Comparison of ENCODE assay signal across 23 cellular contexts in genomic region chr5:62938927-62939326, GRCh38.
DNase-seq lines count a peak whose midpoint lies in the region; ATAC-seq and TF ChIP-seq lines count a peak whose summit lies in the region.
"Had no signal": no experiment of that assay in that cellular context is flagged by ENCODE, and none has a peak within 500 bp of the region (broad histone marks: within the 10 kb centered on the region; RNA-seq: fewer than 3 reads in every experiment).

No MANE protein-coding gene starts in this region.

- no peak for ATAC-seq in Right ventricle myocardium inferior
- ATAC-seq: A549 had no signal

- no peaks in the 10 kb centered on the region for H3K9me3 ChIP-seq in cardiac muscle cell (ENCODE audit: low read depth)
- H3K9me3 ChIP-seq: A549, BLaER1, left lung, spleen had no signal

- H3K4me3 ChIP-seq in cardiac muscle cell: no peak overlapping the region
- H3K4me3 ChIP-seq in cardiac fibroblast (replicated peaks in 1 of 2; ENCODE audit: low read depth in 2 of 2, low read length in 2 of 2): no peak overlapping the region
- H3K4me3 ChIP-seq: A549, BLaER1, left lung, spleen had no signal

- intact Hi-C loops in Right ventricle myocardium inferior (cut with DNase I): no loop called here

- no peaks in the 10 kb centered on the region for H3K27me3 ChIP-seq in cardiac muscle cell
- H3K27me3 ChIP-seq: BLaER1, left lung, spleen had no signal

- peak overlapping the region; percentile 29 for H3K27ac ChIP-seq in cardiac muscle cell
- H3K27ac ChIP-seq: A549, BLaER1, RWPE1, spleen had no signal

- peaks cover 20% of the 10 kb centered on the region for H3K4me1 ChIP-seq in cardiac muscle cell (ENCODE audit: low read depth)
- H3K4me1 ChIP-seq: A549, spleen had no signal

- no peaks in the 10 kb centered on the region for H3K36me3 ChIP-seq in cardiac muscle cell
- H3K36me3 ChIP-seq: BLaER1, left lung, spleen had no signal

- TF ChIP-seq CTCF in cardiac muscle cell (IDR thresholded peaks at IDR 0.05; ENCODE audit: low read depth, low read length) (no peak), cardiac fibroblast (IDR thresholded peaks at IDR 0.05; ENCODE audit: low read depth, low read length) (no peak)

- DNase-seq in cardiac muscle cell (ENCODE audit: low read depth in 1 of 2, low spot score in 1 of 2): peak; percentile 41 to 51
- no peak for DNase-seq in Right ventricle myocardium inferior (ENCODE audit: missing footprints)
- peak; percentile 12 to 20 for DNase-seq in cardiac fibroblast (ENCODE audit: low read depth in 2 of 2)
- peak; percentile 56 for DNase-seq in kidney tubule cell (ENCODE audit: low spot score)
- no peak for DNase-seq in NCI-H1930 (lab: John Stamatoyannopoulos, UW)
- DNase-seq in activated naive CD4-positive, alpha-beta T cell (lab: John Stamatoyannopoulos, UW): no peak
- DNase-seq in middle frontal gyrus (ENCODE audit: extremely low spot score, low spot score): no peak
- no peak for DNase-seq in activated effector memory CD4-positive, alpha-beta T cell treated with Interleukin-2 at 50 U/mL for 16 hours
- DNase-seq: activated CD4-positive, alpha-beta T cell treated with anti-CD3 and anti-CD28 coated beads, Interleukin-2, amount 50 U/mL, for 1 hour; activated CD8-positive, alpha-beta memory T cell treated with anti-CD3 and anti-CD28 coated beads, Interleukin-2, amount 50 U/mL, for 4 hours; erythroblast; foreskin melanocyte; HCEC 1CT; left lung; NCI-H1048; NCI-H2081 treated with DMSO at 0.1 percent for 48 hours; NCI-H510A treated with DMSO at 0.1 percent for 48 hours; nucleus accumbens; spleen; SW 1271 had no signal

Comparison
In these comparisons a context has a peak if more than half of its experiments do, and no peak if none do; other contexts are left out.
1. DNase-seq: peak in cardiac muscle cell (2 of 2), cardiac fibroblast (2 of 2) and kidney tubule cell (single experiment); none in Right ventricle myocardium inferior (single experiment), NCI-H1930 (0 of 2), activated naive CD4-positive, alpha-beta T cell (0 of 4), middle frontal gyrus (single experiment) and activated effector memory CD4-positive, alpha-beta T cell treated with Interleukin-2 at 50 U/mL for 16 hours (single experiment).